In genomic region chr9:4792054-4792571, GRCh38 we compare ENCODE assay signal across 8 cellular contexts. TPM values are rescaled to one million over a fixed set of nuclear protein-coding genes. Genes with fewer than 3 reads are reported as not detected.
A peak's percentile ranks its signal among the peaks of the same experiment; 100 is the strongest.
DNase-seq lines count a peak whose midpoint lies in the region; ATAC-seq and TF ChIP-seq lines count a peak whose summit lies in the region.

No MANE protein-coding gene starts in this region.

- DNase-seq in DMS79 (lab: John Stamatoyannopoulos, UW): peak; percentile 52
- DNase-seq in DMS79 treated with DMSO at 0.1 percent for 48 hours (lab: John Stamatoyannopoulos, UW): no peak
- DNase-seq in SK-N-SH: no peak
- peak; percentile 36 for DNase-seq in fibroblast of mammary gland (ENCODE audit: low read depth)
- DNase-seq in trophoblast cell: no peak
- DNase-seq in NCI-H128 (lab: John Stamatoyannopoulos, UW; ENCODE audit: unreplicated experiment): no peak
- no peak for DNase-seq in NCI-H226

- H2BK5ac ChIP-seq in trophoblast cell (ENCODE audit: low read depth, low read length, poor library complexity): no peak overlapping the region

- 2% methylated on average over 23 of the region's 23 CpGs for WGBS in SK-N-SH (ENCODE audit: low lambda C conversion rate)
- WGBS in trophoblast cell (ENCODE audit: extremely low coverage, insufficient coverage, insufficient read length): no CpG with 5 or more reads among the region's 23 CpGs

- no peak overlapping the region for H2BK12ac ChIP-seq in trophoblast cell (ENCODE audit: low read length)

- no peaks in the 10 kb centered on the region for H3K9me3 ChIP-seq in SK-N-SH
- peaks cover 2% of the 10 kb centered on the region for H3K9me3 ChIP-seq in trophoblast cell (ENCODE audit: insufficient read depth, low read depth, low read length)

- H4K12ac ChIP-seq in trophoblast cell (ENCODE audit: low read depth, low read length): no peak overlapping the region

- H3K79me1 ChIP-seq in trophoblast cell (ENCODE audit: low read length): peaks cover 6% of the 10 kb centered on the region

- no peaks in the 10 kb centered on the region for H3K27me3 ChIP-seq in SK-N-SH (ENCODE audit: insufficient read depth)
- no peaks in the 10 kb centered on the region for H3K27me3 ChIP-seq in trophoblast cell (ENCODE audit: insufficient read depth, low read length)

- peak overlapping the region; percentile 41; the same call in 1 of the 2 replicates for H3K9ac ChIP-seq in SK-N-SH
- H3K9ac ChIP-seq in trophoblast cell (ENCODE audit: low read length): no peak overlapping the region

- H3K18ac ChIP-seq in trophoblast cell (ENCODE audit: low read length): no peak overlapping the region

- no peak overlapping the region for H4K8ac ChIP-seq in trophoblast cell (ENCODE audit: low read depth, low read length)

- 0 out of 2 replicates have a peak, but pooled peaks cover 3% of the 10 kb centered on the region for H4K20me1 ChIP-seq in SK-N-SH (ENCODE audit: insufficient read depth)

- TF ChIP-seq EP300 in SK-N-SH (IDR thresholded peaks at IDR 0.05; ENCODE audit: borderline replicate concordance in 1 of 2, low read depth in 1 of 2, low read length in 1 of 2): no peak

- H2AFZ ChIP-seq in SK-N-SH (ENCODE audit: low read depth) (peak overlapping the region; percentile 95), trophoblast cell (ENCODE audit: insufficient read depth, low read length, poor library complexity) (peak overlapping the region; percentile 61)

- H3K4me3 ChIP-seq in SK-N-SH (ENCODE audit: low read depth in 2 of 2, low read length in 1 of 2) (peak overlapping the region; percentile 78 to 89), fibroblast of mammary gland (ENCODE audit: control insufficient read depth, low read depth, low read length) (peak overlapping the region; percentile 65), trophoblast cell (ENCODE audit: low read depth, low read length) (peak overlapping the region; percentile 74)

- H3K27ac ChIP-seq in SK-N-SH (ENCODE audit: low read depth in 2 of 2, low read length in 1 of 2) (peak overlapping the region; percentile 35 to 88), trophoblast cell (ENCODE audit: low read depth, low read length) (no peak overlapping the region)

- no peak overlapping the region for H2BK120ac ChIP-seq in trophoblast cell (ENCODE audit: insufficient read depth, low read length, poor library complexity)

- H3K4ac ChIP-seq in trophoblast cell (ENCODE audit: low read depth, low read length): no peak overlapping the region

- no peaks in the 10 kb centered on the region for H3K9me2 ChIP-seq in SK-N-SH

- POLR2A ChIA-PET in SK-N-SH (lab: Yijun Ruan, JAX): interaction anchor here (0.9 to 1.4 kb wide), 4 partner anchors 50 to 193 kb away, joined by 3 to 7 read pairs (median 4); partner anchors contain the start of gene JAK2

- no peak overlapping the region for H2AK5ac ChIP-seq in trophoblast cell (ENCODE audit: low read length)

- H3K4me1 ChIP-seq in SK-N-SH (ENCODE audit: control insufficient read depth in 1 of 2, insufficient read depth in 2 of 2, low read depth in 1 of 2, low read length in 1 of 2): peaks cover 0 to 7% of the 10 kb centered on the region in 2 experiments; a peak in 1 of 4 replicates
- H3K4me1 ChIP-seq in trophoblast cell (ENCODE audit: control insufficient read depth in 1 of 2, insufficient read depth in 2 of 2, low read length in 2 of 2): peaks cover 6% of the 10 kb centered on the region in 2 experiments

- H3K79me2 ChIP-seq in SK-N-SH (ENCODE audit: insufficient read depth) (peaks cover 41% of the 10 kb centered on the region), trophoblast cell (ENCODE audit: control insufficient read depth, insufficient read depth, low read length, poor library complexity) (peaks cover 8% of the 10 kb centered on the region)

- peak; percentile 36 for ATAC-seq in HG02943 (IDR thresholded peaks at IDR 0.05; ENCODE audit: low read depth, unreplicated experiment)

- peaks cover 5% of the 10 kb centered on the region for H3F3A ChIP-seq in SK-N-SH (replicated peaks; ENCODE audit: insufficient read depth)

- no peak overlapping the region for H3K23ac ChIP-seq in trophoblast cell (ENCODE audit: low read length)

- no peak for TF ChIP-seq RAD21 in SK-N-SH (IDR thresholded peaks at IDR 0.05; ENCODE audit: low read length)

- no peak overlapping the region for H4K91ac ChIP-seq in trophoblast cell (ENCODE audit: low read depth, low read length)

- CTCF ChIA-PET in SK-N-SH (lab: Yijun Ruan, JAX): interaction anchor here (0.7 to 4.4 kb wide), 3 partner anchors 30 to 162 kb away, joined by 3 to 25 read pairs (median 3); partner anchors contain the start of gene CDC37L1

- TF ChIP-seq CTCF in SK-N-SH (IDR thresholded peaks at IDR 0.05) (no peak), fibroblast of mammary gland (conservative IDR thresholded peaks at IDR 0.05; ENCODE audit: control insufficient read depth, insufficient read depth, low read depth, low read length) (no peak)

- H3K4me2 ChIP-seq in SK-N-SH (peak overlapping the region; percentile 90), trophoblast cell (ENCODE audit: low read length) (peak overlapping the region; percentile 79)

- H3K14ac ChIP-seq in trophoblast cell (ENCODE audit: low read length): no peak overlapping the region

- H3K36me3 ChIP-seq in SK-N-SH (replicated peaks in 1 of 2; ENCODE audit: control insufficient read depth in 1 of 2, insufficient read depth in 2 of 2, low read length in 1 of 2): no peaks in the 10 kb centered on the region
- no peaks in the 10 kb centered on the region for H3K36me3 ChIP-seq in trophoblast cell (ENCODE audit: control insufficient read depth in 1 of 2, insufficient read depth in 2 of 2, low read length in 2 of 2)

TF ChIP-seq in SK-N-SH, 30 proteins besides CTCF, POLR2A, EP300 and RAD21:
- TF ChIP-seq IRF3 (IDR thresholded peaks at IDR 0.05; ENCODE audit: low read depth, low read length) (no peak), NRF1 (IDR thresholded peaks at IDR 0.05; ENCODE audit: low read depth, low read length) (peak; percentile 1; the same call in 1 of the 2 replicates)
- TF ChIP-seq, protein P1, sequence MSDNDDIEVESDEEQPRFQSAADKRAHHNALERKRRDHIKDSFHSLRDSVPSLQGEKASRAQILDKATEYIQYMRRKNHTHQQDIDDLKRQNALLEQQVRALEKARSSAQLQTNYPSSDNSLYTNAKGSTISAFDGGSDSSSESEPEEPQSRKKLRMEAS (IDR thresholded peaks at IDR 0.05; ENCODE audit: low read depth): peak; percentile 72
TF ChIP-seq in SK-N-SH: peak in this region for 2.

RNA-seq across cellular contexts. Expression of gene RCL1, which starts 0.6 kb away (rescaled TPM):
- 18.4 and 18.6 TPM in 2 replicates for polyA plus RNA-seq in SK-N-SH (2012; rRNA removed)
- polyA plus RNA-seq in SK-N-SH (2012; cell fraction: cytosol; rRNA removed): 16.3 and 17.0 TPM in 2 replicates
- 18.0 and 22.4 TPM in 2 replicates for polyA plus RNA-seq in SK-N-SH (2012; cell fraction: nucleus; rRNA removed)
- 25.3 and 26.8 TPM in 2 replicates for polyA plus RNA-seq in trophoblast cell (2013)

RNA-seq across cellular contexts. Expression of gene AK3, which starts 51.1 kb away (rescaled TPM):
- polyA plus RNA-seq in SK-N-SH (2012; rRNA removed): 20.6 and 30.8 TPM in 2 replicates
- polyA plus RNA-seq in SK-N-SH (2012; cell fraction: cytosol; rRNA removed): 33.5 and 41.1 TPM in 2 replicates
- polyA plus RNA-seq in SK-N-SH (2012; cell fraction: nucleus; rRNA removed): 13.6 and 32.3 TPM in 2 replicates
- 32.9 and 34.0 TPM in 2 replicates for polyA plus RNA-seq in trophoblast cell (2013)

Comparison
In these comparisons a context has a peak if more than half of its experiments do, and no peak if none do; other contexts are left out.
1. DNase-seq: peak in DMS79 (single experiment) and fibroblast of mammary gland (single experiment); none in DMS79 treated with DMSO at 0.1 percent for 48 hours (single experiment), SK-N-SH (single experiment), trophoblast cell (0 of 2), NCI-H128 (single experiment) and NCI-H226 (single experiment).
2. Peak in every context shown above with its lines, with median percentiles within 50 percentile points of each other: H3K4me3 ChIP-seq.